ENCODE assay signal across 22 cellular contexts in the genomic region with DNA sequence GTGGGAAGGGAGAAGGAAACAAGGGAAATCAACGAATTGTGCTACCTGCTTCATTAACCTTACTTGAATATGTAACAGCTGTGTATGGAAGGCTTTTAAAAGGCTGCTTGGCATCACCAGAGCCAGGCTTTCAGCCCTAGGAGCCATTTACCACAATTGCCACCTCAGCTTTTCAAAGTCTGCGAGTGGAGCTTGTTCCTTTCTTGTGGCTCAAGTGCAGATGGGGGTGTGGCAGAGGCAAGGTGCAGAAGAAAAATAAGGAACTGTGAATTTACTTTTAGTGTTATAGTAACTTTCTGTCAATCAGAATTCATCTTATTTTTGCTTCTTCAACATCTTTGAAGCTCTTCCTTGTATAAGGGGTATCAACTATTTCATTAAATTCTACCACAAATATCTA. TPM values are rescaled to one million over a fixed set of nuclear protein-coding genes. Genes with fewer than 3 reads are reported as not detected.
DNase-seq lines count a peak whose midpoint lies in the region; ATAC-seq, FAIRE-seq and TF ChIP-seq lines count a peak whose summit lies in the region.
"Had no signal": no experiment of that assay in that cellular context is flagged by ENCODE, and none has a peak within 500 bp of the region (broad histone marks: within the 10 kb centered on the region; RNA-seq: fewer than 3 reads in every experiment).

No MANE protein-coding gene starts in this region.

- 22% methylated on average over 2 of the region's 2 CpGs for WGBS in K562 (ENCODE audit: insufficient coverage, low coverage, missing lambda C conversion rate)
- 93% methylated on average over 2 of the region's 2 CpGs; no CpG with 5 or more reads in 1 of the 2 experiments for WGBS in endodermal cell (ENCODE audit: insufficient coverage in 1 of 2, insufficient read length in 1 of 2), 2 experiments

- no peak for FAIRE-seq in K562 (lab: Jason Lieb, UNC)

- H3K9ac ChIP-seq in K562 (ENCODE audit: insufficient read depth in 1 of 2, low read depth in 2 of 2, low read length in 2 of 2) (no peak overlapping the region), endodermal cell (ENCODE audit: extremely low read depth, low read length, poor library complexity, severe bottlenecking) (no peak overlapping the region)

- peaks cover 6% of the 10 kb centered on the region for H3K4me1 ChIP-seq in CD8-positive, alpha-beta T cell (ENCODE audit: insufficient read depth, low read length)
- H3K4me1 ChIP-seq in K562 (replicated peaks in 1 of 2; ENCODE audit: control insufficient read depth in 2 of 2, insufficient read depth in 2 of 2, low read length in 2 of 2), result no peaks in the 10 kb centered on the region
- no peaks in the 10 kb centered on the region for H3K4me1 ChIP-seq in SJCRH30
- no peaks in the 10 kb centered on the region for H3K4me1 ChIP-seq in endodermal cell (ENCODE audit: control insufficient read depth, insufficient read depth, low read length)
- H3K4me1 ChIP-seq: BE2C, heart right ventricle, prostate gland had no signal

- H4K20me1 ChIP-seq in K562 (replicated peaks; ENCODE audit: control insufficient read depth, insufficient read depth, low read length), result no peaks in the 10 kb centered on the region

- no peak for TF ChIP-seq POLR2A in K562 (conservative IDR thresholded peaks at IDR 0.05)

- ATAC-seq in CD8-positive, alpha-beta T cell, result peak; percentile 88
- ATAC-seq in K562 (no peak), HG02798 (IDR thresholded peaks at IDR 0.05; ENCODE audit: poor library complexity, unreplicated experiment) (no peak)
- ATAC-seq: heart right ventricle, natural killer cell had no signal

- TF ChIP-seq CTCF in CD8-positive, alpha-beta T cell (IDR thresholded peaks at IDR 0.05), result no peak
- TF ChIP-seq CTCF in K562 (IDR thresholded peaks at IDR 0.05 in 2 of 3, conservative IDR thresholded peaks at IDR 0.05 in 1 of 3; ENCODE audit: insufficient read depth in 2 of 3, low read depth in 1 of 3, low read length in 3 of 3), result no peak
- no peak for TF ChIP-seq CTCF in endodermal cell (conservative IDR thresholded peaks at IDR 0.05)

- no peaks in the 10 kb centered on the region for H3K27me3 ChIP-seq in CD8-positive, alpha-beta T cell (ENCODE audit: insufficient read depth, low read length)
- H3K27me3 ChIP-seq in K562 (ENCODE audit: control insufficient read depth in 2 of 2, insufficient read depth in 2 of 2, low read length in 2 of 2) (peaks cover 0 to 6% of the 10 kb centered on the region in 2 experiments; a peak in 3 of 5 replicates), SJCRH30 (0 out of 2 replicates have a peak, but pooled peaks cover 7% of the 10 kb centered on the region), endodermal cell (ENCODE audit: control insufficient read depth, insufficient read depth, low read length, poor library complexity, severe bottlenecking) (peaks cover 24% of the 10 kb centered on the region)
- H3K27me3 ChIP-seq: BE2C, cardiac muscle cell had no signal

- BruUV-seq in K562 (replicated peaks; lab: Mats Ljungman, UMichigan), result no TSS peak

- H3K79me2 ChIP-seq in K562 (ENCODE audit: control insufficient read depth, insufficient read depth, low read length), result no peaks in the 10 kb centered on the region

- intact Hi-C loops in CD8-positive, alpha-beta T cell (cut with DNase I, micrococcal nuclease), result loop anchor here in 1 of 2 experiments (2.0 kb wide), 1 partner anchor 17 kb away; the partner anchor contains the start of gene CLCA2
- intact Hi-C loops in K562 (cut with micrococcal nuclease), result no loop called here

- no peaks in the 10 kb centered on the region for H3K9me3 ChIP-seq in CD8-positive, alpha-beta T cell (ENCODE audit: low read length)
- H3K9me3 ChIP-seq in K562 (replicated peaks; ENCODE audit: control insufficient read depth, insufficient read depth, low read depth, low read length) (no peaks in the 10 kb centered on the region), SJCRH30 (replicated peaks) (no peaks in the 10 kb centered on the region), endodermal cell (ENCODE audit: control insufficient read depth, low read length) (no peaks in the 10 kb centered on the region)
- H3K9me3 ChIP-seq: BE2C, heart right ventricle, prostate gland, thoracic aorta had no signal

- no peak for TF ChIP-seq RAD21 in K562 (CRISPR knock-in tag; conservative IDR thresholded peaks at IDR 0.05 in 1 of 2, IDR thresholded peaks at IDR 0.05 in 1 of 2)

- H3K27me3 Mint-ChIP-seq in CD8-positive, alpha-beta T cell (ENCODE audit: low read depth), result peaks cover 6% of the 10 kb centered on the region
- peaks cover 14% of the 10 kb centered on the region for H3K27me3 Mint-ChIP-seq in endodermal cell (ENCODE audit: insufficient read depth)

- H2AFZ ChIP-seq in K562 (ENCODE audit: low read depth, low read length), result no peak overlapping the region

- H3K4me1 Mint-ChIP-seq in CD8-positive, alpha-beta T cell (ENCODE audit: low read depth), result peaks cover 10% of the 10 kb centered on the region
- H3K4me1 Mint-ChIP-seq in endodermal cell, result no peaks in the 10 kb centered on the region
- H3K4me1 Mint-ChIP-seq: natural killer cell had no signal

- no peaks in the 10 kb centered on the region for H3K36me3 Mint-ChIP-seq in CD8-positive, alpha-beta T cell
- H3K36me3 Mint-ChIP-seq in endodermal cell (ENCODE audit: low read depth), result no peaks in the 10 kb centered on the region
- H3K36me3 Mint-ChIP-seq: natural killer cell had no signal

- no peak overlapping the region for H3K4me3 Mint-ChIP-seq in CD8-positive, alpha-beta T cell
- no peak overlapping the region for H3K4me3 Mint-ChIP-seq in endodermal cell
- H3K4me3 Mint-ChIP-seq: natural killer cell had no signal

- DNase-seq in CD8-positive, alpha-beta T cell, result peak in 3 of 7 experiments; percentile 48 to 63 (median 60)
- peak; percentile 36 for DNase-seq in GDM1 (lab: John Stamatoyannopoulos, UW)
- peak; percentile 50 for DNase-seq in NOMO-1 treated with DMSO at 0.1 percent for 48 hours (lab: John Stamatoyannopoulos, UW; ENCODE audit: unreplicated experiment)
- DNase-seq in K562 (ENCODE audit: extremely low read depth in 1 of 4, low spot score in 3 of 4), result no peak
- no peak for DNase-seq in SJCRH30
- no peak for DNase-seq in endodermal cell
- DNase-seq: BE2C; effector CD4-positive, alpha-beta T cell; HCEC 1CT; heart right ventricle; mammary epithelial cell; natural killer cell; NCI-H146; T1000 had no signal

- CTCF ChIA-PET in CD8-positive, alpha-beta T cell (lab: Charles Lee), result interaction anchor here (1.4 kb wide), 1 partner anchor 61 kb away, joined by 4 read pairs; no protein-coding TSS in a partner anchor
- CTCF ChIA-PET in K562 (lab: Yijun Ruan, JAX; ENCODE audit: low intra/inter-chr PET ratio), result no interaction called here

- H3K4me2 ChIP-seq in K562 (ENCODE audit: insufficient read depth, low read length), result no peak overlapping the region

- POLR2A ChIA-PET in CD8-positive, alpha-beta T cell (lab: Charles Lee), result interaction anchor here (0.6 to 1.1 kb wide), 2 partner anchors 11 to 548 kb away, joined by 3 to 5 read pairs; no protein-coding TSS in a partner anchor
- POLR2A ChIA-PET in K562 (lab: Yijun Ruan, JAX), result interaction anchor here (0.9 to 1.6 kb wide), 4 partner anchors 12 to 604 kb away, joined by 3 to 5 read pairs (median 3); no protein-coding TSS in a partner anchor

- H3K9me1 ChIP-seq in K562 (ENCODE audit: control insufficient read depth, insufficient read depth, low read length), result no peaks in the 10 kb centered on the region

- no peak overlapping the region for H3K4me3 ChIP-seq in CD8-positive, alpha-beta T cell (ENCODE audit: low read depth, low read length)
- no peak overlapping the region for H3K4me3 ChIP-seq in K562
- H3K4me3 ChIP-seq in SJCRH30, result no peak overlapping the region
- H3K4me3 ChIP-seq in endodermal cell (ENCODE audit: low read length), result no peak overlapping the region
- H3K4me3 ChIP-seq: cardiac muscle cell, heart right ventricle, prostate gland, skin epidermis, thoracic aorta had no signal

- TF ChIP-seq EP300 in K562 (IDR thresholded peaks at IDR 0.05; ENCODE audit: low read length), result no peak

- no peak overlapping the region for H3K27ac ChIP-seq in CD8-positive, alpha-beta T cell (ENCODE audit: low read depth, low read length)
- H3K27ac ChIP-seq in K562 (ENCODE audit: extremely low read depth, low read depth, low read length), result no peak overlapping the region
- H3K27ac ChIP-seq in SJCRH30, result no peak overlapping the region
- H3K27ac ChIP-seq in endodermal cell (ENCODE audit: low read depth, low read length), result no peak overlapping the region
- H3K27ac ChIP-seq: cardiac muscle cell, heart right ventricle, prostate gland, skin epidermis, thoracic aorta had no signal

- in situ Hi-C loops in K562 (cut with MboI), result no loop called here

- H3K36me3 ChIP-seq in CD8-positive, alpha-beta T cell (ENCODE audit: insufficient read depth, low read length), result no peaks in the 10 kb centered on the region
- H3K36me3 ChIP-seq in K562 (ENCODE audit: control insufficient read depth, insufficient read depth, low read length) (no peaks in the 10 kb centered on the region), SJCRH30 (no peaks in the 10 kb centered on the region), endodermal cell (ENCODE audit: control insufficient read depth, insufficient read depth, low read length) (no peaks in the 10 kb centered on the region)
- H3K36me3 ChIP-seq: BE2C, cardiac muscle cell, heart right ventricle, prostate gland, thoracic aorta had no signal

- no peaks in the 10 kb centered on the region for H3K9me3 Mint-ChIP-seq in CD8-positive, alpha-beta T cell
- no peaks in the 10 kb centered on the region for H3K9me3 Mint-ChIP-seq in endodermal cell
- H3K9me3 Mint-ChIP-seq: activated T-helper 2 cell treated with anti-CD3 and anti-CD28 coated beads, Interferon-gamma antibody, Interleukin-2, Interleukin-4, amounts not matched to agents 10 μg/mL and 5 μg/mL and 100 μg/mL, durations not matched to agents 14 hours and 24 hours and 36 hours; natural killer cell had no signal

- H3K27ac Mint-ChIP-seq in CD8-positive, alpha-beta T cell, result no peak overlapping the region
- no peak overlapping the region for H3K27ac Mint-ChIP-seq in endodermal cell
- H3K27ac Mint-ChIP-seq: activated T-helper 2 cell treated with anti-CD3 and anti-CD28 coated beads, Interferon-gamma antibody, Interleukin-2, Interleukin-4, amounts not matched to agents 10 μg/mL and 5 μg/mL and 100 μg/mL, durations not matched to agents 14 hours and 24 hours and 36 hours; natural killer cell had no signal

RNA-seq across cellular contexts. Expression of gene CLCA2, which starts 17.6 kb away (rescaled TPM):
- not detected for total RNA-seq in CD8-positive, alpha-beta T cell
- not detected in 2 replicates for total RNA-seq in K562 (2011; cell fraction: chromatin; rRNA removed; ENCODE audit: low replicate concordance)
- not detected in 2 replicates for total RNA-seq in K562 (2011; cell fraction: nucleolus; rRNA removed)
- total RNA-seq in K562 (2011; cell fraction: nucleoplasm; rRNA removed), result not detected in 2 replicates
- total RNA-seq in K562 (2014; rRNA removed), result not detected in 2 replicates
- total RNA-seq in K562 (2014; rRNA removed; fragmentation: Illumina TruSeq; extraction: Trizol), result not detected in 2 replicates
- total RNA-seq in K562 (2015; rRNA removed; fragmentation: Illumina TruSeq; extraction: Trizol), result not detected in 2 replicates
- not detected in 2 replicates for total RNA-seq in K562 (2021)
- polyA plus RNA-seq in K562 (2011; rRNA removed), result 0.03 TPM in 1 of 2 replicates, not detected in the other
- polyA plus RNA-seq in K562 (2011; cell fraction: cytosol; rRNA removed), result 0.01 TPM in 1 of 2 replicates, not detected in the other
- not detected in 2 replicates for polyA plus RNA-seq in K562 (2011; cell fraction: nucleus; rRNA removed)
- polyA plus RNA-seq in K562 (2012), result not detected in 2 replicates
- not detected in 2 replicates for polyA plus RNA-seq in K562 (2014; fragmentation: Illumina TruSeq; extraction: Trizol)
- polyA plus RNA-seq in K562 (2014; fragmentation: Nextera tagmentation; extraction: Ambion mirVana), result not detected
- not detected in 2 replicates for polyA plus RNA-seq in K562 (2014; rRNA removed)
- polyA minus RNA-seq in K562 (2011; rRNA and poly(A)+ RNA removed), result not detected in 2 replicates
- polyA minus RNA-seq in K562 (2011; cell fraction: cytosol; rRNA and poly(A)+ RNA removed), result not detected in 2 replicates
- not detected in 2 replicates for polyA minus RNA-seq in K562 (2011; cell fraction: nucleus; rRNA and poly(A)+ RNA removed)
- not detected in 2 replicates for total RNA-seq in SJCRH30 (2014; rRNA removed; shearing (Covaris generic))
- total RNA-seq in endodermal cell, result not detected
- not detected for polyA plus RNA-seq in endodermal cell (2013, experiment 1 of 2)
- polyA plus RNA-seq in endodermal cell (2013, experiment 2 of 2), result not detected
- total RNA-seq: activated T-helper 2 cell treated with anti-CD3 and anti-CD28 coated beads, Interferon-gamma antibody, Interleukin-2, Interleukin-4, amounts not matched to agents 10 μg/mL and 5 μg/mL and 100 μg/mL, durations not matched to agents 14 hours and 24 hours and 36 hours; cardiac muscle cell; natural killer cell had no signal
- polyA plus RNA-seq: cardiac muscle cell had no signal

RNA-seq across cellular contexts. Expression of gene CLCA1, which starts 27.1 kb away (rescaled TPM):
- not detected for total RNA-seq in CD8-positive, alpha-beta T cell
- total RNA-seq in K562 (2011; cell fraction: chromatin; rRNA removed; ENCODE audit: low replicate concordance), result 0.09 TPM in 1 of 2 replicates, not detected in the other
- total RNA-seq in K562 (2011; cell fraction: nucleolus; rRNA removed), result 0.13 and 0.17 TPM in 2 replicates
- not detected in 2 replicates for total RNA-seq in K562 (2011; cell fraction: nucleoplasm; rRNA removed)
- total RNA-seq in K562 (2014; rRNA removed) (not detected in 2 replicates), K562 (2014; rRNA removed; fragmentation: Illumina TruSeq; extraction: Trizol) (not detected in 2 replicates), K562 (2015; rRNA removed; fragmentation: Illumina TruSeq; extraction: Trizol) (not detected in 2 replicates), K562 (2021) (0.04 and 0.22 TPM in 2 replicates), endodermal cell (under 1 TPM; 0.24 to 0.60 TPM)
- polyA plus RNA-seq in K562 (2011; rRNA removed) (0.03 and 0.08 TPM in 2 replicates), K562 (2014; fragmentation: Illumina TruSeq; extraction: Trizol) (0.08 TPM in 1 of 2 replicates, not detected in the other), K562 (2014; fragmentation: Nextera tagmentation; extraction: Ambion mirVana) (under 1 TPM in 1 of 2 experiments, not detected in 1; 0.03 TPM), K562 (2014; rRNA removed) (not detected in 2 replicates)
- polyA plus RNA-seq in K562 (2011; cell fraction: cytosol; rRNA removed), result 0.03 TPM in 1 of 2 replicates, not detected in the other
- 0.09 TPM in 1 of 2 replicates, not detected in the other for polyA plus RNA-seq in K562 (2011; cell fraction: nucleus; rRNA removed)
- polyA plus RNA-seq in K562 (2012), result 0.07 TPM in 1 of 2 replicates, not detected in the other
- polyA minus RNA-seq in K562 (2011; rRNA and poly(A)+ RNA removed), result 0.09 and 0.11 TPM in 2 replicates
- not detected in 2 replicates for polyA minus RNA-seq in K562 (2011; cell fraction: cytosol; rRNA and poly(A)+ RNA removed)
- not detected in 2 replicates for polyA minus RNA-seq in K562 (2011; cell fraction: nucleus; rRNA and poly(A)+ RNA removed)
- total RNA-seq in SJCRH30 (2014; rRNA removed; shearing (Covaris generic)), result not detected in 2 replicates
- polyA plus RNA-seq in endodermal cell (2013, experiment 1 of 2), result 0.11 TPM
- not detected for polyA plus RNA-seq in endodermal cell (2013, experiment 2 of 2)
- total RNA-seq: activated T-helper 2 cell treated with anti-CD3 and anti-CD28 coated beads, Interferon-gamma antibody, Interleukin-2, Interleukin-4, amounts not matched to agents 10 μg/mL and 5 μg/mL and 100 μg/mL, durations not matched to agents 14 hours and 24 hours and 36 hours; cardiac muscle cell; fibroblast of lung; heart right ventricle; LHCN-M2; mammary epithelial cell; natural killer cell; thoracic aorta had no signal
- polyA plus RNA-seq: cardiac muscle cell, heart right ventricle, mammary epithelial cell had no signal

RNA-seq across cellular contexts. Expression of gene ODF2L, which starts 45.5 kb away (rescaled TPM):
- total RNA-seq in CD8-positive, alpha-beta T cell, result 10 to 100 TPM; 49.3 to 49.6 TPM
- total RNA-seq in K562 (2011; cell fraction: chromatin; rRNA removed; ENCODE audit: low replicate concordance), result 2.8 and 11.8 TPM in 2 replicates
- 0.67 and 2.5 TPM in 2 replicates for total RNA-seq in K562 (2011; cell fraction: nucleolus; rRNA removed)
- total RNA-seq in K562 (2011; cell fraction: nucleoplasm; rRNA removed), result 4.9 TPM in 2 replicates
- 2.4 and 3.3 TPM in 2 replicates for total RNA-seq in K562 (2014; rRNA removed)
- 4.7 and 6.1 TPM in 2 replicates for total RNA-seq in K562 (2014; rRNA removed; fragmentation: Illumina TruSeq; extraction: Trizol)
- total RNA-seq in K562 (2015; rRNA removed; fragmentation: Illumina TruSeq; extraction: Trizol), result 4.4 and 5.9 TPM in 2 replicates
- 5.4 and 6.0 TPM in 2 replicates for total RNA-seq in K562 (2021)
- 1.3 and 3.4 TPM in 2 replicates for polyA plus RNA-seq in K562 (2011; rRNA removed)
- polyA plus RNA-seq in K562 (2011; cell fraction: cytosol; rRNA removed), result 0.41 and 0.45 TPM in 2 replicates
- polyA plus RNA-seq in K562 (2011; cell fraction: nucleus; rRNA removed), result 1.5 and 2.0 TPM in 2 replicates
- 2.7 and 3.4 TPM in 2 replicates for polyA plus RNA-seq in K562 (2012)
- 3.3 and 5.6 TPM in 2 replicates for polyA plus RNA-seq in K562 (2014; fragmentation: Illumina TruSeq; extraction: Trizol)
- polyA plus RNA-seq in K562 (2014; fragmentation: Nextera tagmentation; extraction: Ambion mirVana), result 1 to 10 TPM; 2.2 to 3.3 TPM
- polyA plus RNA-seq in K562 (2014; rRNA removed), result 3.8 and 4.7 TPM in 2 replicates
- 1.4 and 1.9 TPM in 2 replicates for polyA minus RNA-seq in K562 (2011; rRNA and poly(A)+ RNA removed)
- 0.55 and 2.0 TPM in 2 replicates for polyA minus RNA-seq in K562 (2011; cell fraction: cytosol; rRNA and poly(A)+ RNA removed)
- 2.3 and 3.6 TPM in 2 replicates for polyA minus RNA-seq in K562 (2011; cell fraction: nucleus; rRNA and poly(A)+ RNA removed)
- total RNA-seq in SJCRH30 (2014; rRNA removed; shearing (Covaris generic)), result 20.7 and 25.3 TPM in 2 replicates
- 10 to 100 TPM; 77.6 to 84.1 TPM for total RNA-seq in endodermal cell
- 42.8 TPM for polyA plus RNA-seq in endodermal cell (2013, experiment 1 of 2)
- 54.8 TPM for polyA plus RNA-seq in endodermal cell (2013, experiment 2 of 2)

Comparison
In these comparisons a context has a peak if more than half of its experiments do, and no peak if none do; other contexts are left out.
1. DNase-seq: peak in GDM1 (single experiment) and NOMO-1 treated with DMSO at 0.1 percent for 48 hours (single experiment); none in K562 (0 of 4), SJCRH30 (0 of 2) and endodermal cell (single experiment).